In the genomic region with DNA sequence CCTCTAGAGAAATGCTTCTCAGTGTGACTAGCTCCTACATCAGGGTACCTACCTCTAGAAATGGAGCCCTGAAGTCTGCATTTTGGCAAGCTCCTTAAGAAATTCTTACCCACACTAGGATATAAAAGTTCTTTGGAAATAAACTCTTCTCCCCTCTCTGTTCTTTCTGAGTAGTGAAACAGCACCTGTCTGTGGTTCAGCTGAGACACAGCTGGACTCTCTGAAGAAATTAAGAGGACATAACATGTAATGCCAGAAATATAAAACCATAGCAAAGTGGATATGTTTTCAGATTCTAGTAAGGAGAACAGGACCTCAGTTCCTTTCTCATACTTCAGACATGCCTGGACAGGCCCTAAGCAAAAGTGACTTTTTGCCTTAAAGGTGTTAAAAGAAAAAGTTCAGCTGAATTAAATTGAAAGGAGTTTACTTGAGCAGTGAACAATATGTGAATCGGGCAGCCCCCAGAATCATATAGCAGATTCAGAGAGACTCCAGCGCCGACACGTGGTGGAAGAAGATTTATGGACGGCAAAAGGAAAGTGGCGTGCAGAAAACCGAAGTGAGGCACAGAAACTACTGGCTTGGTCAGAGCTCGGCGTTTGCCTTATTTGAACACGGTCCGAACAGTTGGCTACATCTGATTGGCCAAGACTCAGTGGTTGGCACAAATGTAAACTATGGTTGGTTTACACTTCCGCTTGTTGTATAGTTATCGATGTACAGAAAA, we compare ENCODE assay signal across 8 cellular contexts.
A peak's percentile ranks its signal among the peaks of the same experiment; 100 is the strongest.
DNase-seq lines count a peak whose midpoint lies in the region; ATAC-seq, FAIRE-seq and TF ChIP-seq lines count a peak whose summit lies in the region.

No MANE protein-coding gene starts in this region.

- H3K9ac ChIP-seq in SK-N-SH, result no peak overlapping the region

- no peaks in the 10 kb centered on the region for H3K9me2 ChIP-seq in SK-N-SH

- H3K27me3 ChIP-seq in SK-N-SH (ENCODE audit: insufficient read depth), result peaks cover 10% of the 10 kb centered on the region; the same call in 1 of the 2 replicates
- no peaks in the 10 kb centered on the region for H3K27me3 ChIP-seq in left ventricle myocardium inferior (ENCODE audit: low read depth)
- H3K27me3 ChIP-seq in small intestine (ENCODE audit: control insufficient read depth in 2 of 2, insufficient read depth in 2 of 2, low read length in 2 of 2), result no peaks in the 10 kb centered on the region

- H3K4me3 ChIP-seq in SK-N-SH (ENCODE audit: low read depth in 2 of 2, low read length in 1 of 2) (no peak overlapping the region), left ventricle myocardium inferior (no peak overlapping the region), small intestine (ENCODE audit: low read depth in 1 of 2, low read length in 2 of 2) (no peak overlapping the region)

- no peaks in the 10 kb centered on the region for H3K36me3 ChIP-seq in SK-N-SH (replicated peaks in 1 of 2; ENCODE audit: control insufficient read depth in 1 of 2, insufficient read depth in 2 of 2, low read length in 1 of 2)
- no peaks in the 10 kb centered on the region for H3K36me3 ChIP-seq in left ventricle myocardium inferior
- H3K36me3 ChIP-seq in small intestine (ENCODE audit: control insufficient read depth in 2 of 2, insufficient read depth in 2 of 2, low read length in 2 of 2), result peaks cover 2 to 3% of the 10 kb centered on the region in 2 donors

- H3K9me3 ChIP-seq in SK-N-SH (no peaks in the 10 kb centered on the region), left ventricle myocardium inferior (replicated peaks) (no peaks in the 10 kb centered on the region), small intestine (ENCODE audit: control insufficient read depth, low read depth) (no peaks in the 10 kb centered on the region)

- intact Hi-C loops in left ventricle myocardium inferior (cut with micrococcal nuclease), result no loop called here

- H3K4me1 ChIP-seq in SK-N-SH (ENCODE audit: control insufficient read depth in 1 of 2, insufficient read depth in 2 of 2, low read depth in 1 of 2, low read length in 1 of 2), result no peaks in the 10 kb centered on the region
- H3K4me1 ChIP-seq in left ventricle myocardium inferior, result peaks cover 11% of the 10 kb centered on the region
- peaks cover 3 to 15% of the 10 kb centered on the region in 2 donors for H3K4me1 ChIP-seq in small intestine (ENCODE audit: control insufficient read depth in 2 of 2, insufficient read depth in 1 of 2, low read depth in 1 of 2, low read length in 1 of 2)

- peak in 4 of 6 experiments; percentile 7 to 30 (median 11) for DNase-seq in stimulated activated naive CD4-positive, alpha-beta T cell (lab: John Stamatoyannopoulos, UW)
- DNase-seq in stimulated activated naive CD4-positive, alpha-beta T cell treated with Interleukin-2 at 50 U/mL for 16 hours (lab: John Stamatoyannopoulos, UW), result no peak
- peak; percentile 12 for DNase-seq in SK-N-SH
- peak; percentile 24 for DNase-seq in left ventricle myocardium inferior
- no peak for DNase-seq in epidermal melanocyte (ENCODE audit: insufficient read length, low spot score)
- DNase-seq in small intestine, result no peak
- DNase-seq in cerebellum (ENCODE audit: low spot score), result no peak

- no peaks in the 10 kb centered on the region for H3K79me2 ChIP-seq in SK-N-SH (ENCODE audit: insufficient read depth)

- H3F3A ChIP-seq in SK-N-SH (replicated peaks; ENCODE audit: insufficient read depth), result no peaks in the 10 kb centered on the region

- H3K27ac ChIP-seq in SK-N-SH (ENCODE audit: low read depth in 2 of 2, low read length in 1 of 2) (no peak overlapping the region), left ventricle myocardium inferior (replicated peaks) (peak overlapping the region; percentile 24), small intestine (ENCODE audit: low read depth in 1 of 2, low read length in 1 of 2) (no peak overlapping the region)

- FAIRE-seq in small intestine (lab: Jason Lieb, UNC), result no peak

- TF ChIP-seq RAD21 in SK-N-SH (IDR thresholded peaks at IDR 0.05; ENCODE audit: low read length), result peak; percentile 46

- TF ChIP-seq EP300 in SK-N-SH (IDR thresholded peaks at IDR 0.05; ENCODE audit: borderline replicate concordance in 1 of 2, low read depth in 1 of 2, low read length in 1 of 2), result no peak

- no peaks in the 10 kb centered on the region for H4K20me1 ChIP-seq in SK-N-SH (ENCODE audit: insufficient read depth)

- no peak for ATAC-seq in GM19467 (IDR thresholded peaks at IDR 0.05; ENCODE audit: unreplicated experiment)

- 19% methylated on average over 13 of the region's 13 CpGs for WGBS in SK-N-SH (ENCODE audit: low lambda C conversion rate)
- 79 to 93% (median 84%) methylated on average over 13 of the region's 13 CpGs for WGBS in small intestine, 3 donors

- H2AFZ ChIP-seq in SK-N-SH (ENCODE audit: low read depth), result no peak overlapping the region

- POLR2A ChIA-PET in SK-N-SH (lab: Yijun Ruan, JAX), result no interaction called here

- CTCF ChIA-PET in SK-N-SH (lab: Yijun Ruan, JAX), result interaction anchor here (0.7 to 2.6 kb wide), 5 partner anchors 39 to 366 kb away, joined by 3 to 12 read pairs (median 4); no protein-coding TSS in a partner anchor

- TF ChIP-seq CTCF in SK-N-SH (IDR thresholded peaks at IDR 0.05) (peak; percentile 42), left ventricle myocardium inferior (IDR thresholded peaks at IDR 0.05; ENCODE audit: borderline replicate concordance) (peak; percentile 37)

- H3K4me2 ChIP-seq in SK-N-SH, result peak overlapping the region; percentile 30; the same call in 1 of the 2 replicates

TF ChIP-seq in SK-N-SH, 30 proteins besides CTCF, POLR2A, EP300 and RAD21:
- TF ChIP-seq FOXJ3 (CRISPR knock-in tag; IDR thresholded peaks at IDR 0.05), result no peak
- TF ChIP-seq, protein P1, sequence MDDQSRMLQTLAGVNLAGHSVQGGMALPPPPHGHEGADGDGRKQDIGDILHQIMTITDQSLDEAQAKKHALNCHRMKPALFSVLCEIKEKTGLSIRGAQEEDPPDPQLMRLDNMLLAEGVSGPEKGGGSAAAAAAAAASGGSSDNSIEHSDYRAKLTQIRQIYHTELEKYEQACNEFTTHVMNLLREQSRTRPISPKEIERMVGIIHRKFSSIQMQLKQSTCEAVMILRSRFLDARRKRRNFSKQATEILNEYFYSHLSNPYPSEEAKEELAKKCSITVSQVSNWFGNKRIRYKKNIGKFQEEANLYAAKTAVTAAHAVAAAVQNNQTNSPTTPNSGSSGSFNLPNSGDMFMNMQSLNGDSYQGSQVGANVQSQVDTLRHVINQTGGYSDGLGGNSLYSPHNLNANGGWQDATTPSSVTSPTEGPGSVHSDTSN (IDR thresholded peaks at IDR 0.05), result no peak
- TF ChIP-seq, protein P2, sequence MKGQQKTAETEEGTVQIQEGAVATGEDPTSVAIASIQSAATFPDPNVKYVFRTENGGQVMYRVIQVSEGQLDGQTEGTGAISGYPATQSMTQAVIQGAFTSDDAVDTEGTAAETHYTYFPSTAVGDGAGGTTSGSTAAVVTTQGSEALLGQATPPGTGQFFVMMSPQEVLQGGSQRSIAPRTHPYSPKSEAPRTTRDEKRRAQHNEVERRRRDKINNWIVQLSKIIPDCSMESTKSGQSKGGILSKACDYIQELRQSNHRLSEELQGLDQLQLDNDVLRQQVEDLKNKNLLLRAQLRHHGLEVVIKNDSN (IDR thresholded peaks at IDR 0.05; ENCODE audit: borderline replicate concordance, low read depth), result no peak
- no peak for TF ChIP-seq SIN3A (IDR thresholded peaks at IDR 0.05; ENCODE audit: borderline replicate concordance, low read depth, low read length)
- TF ChIP-seq FOSL2 (IDR thresholded peaks at IDR 0.05; ENCODE audit: borderline replicate concordance, low read depth), result no peak
- no peak for TF ChIP-seq POLR2AphosphoS5 (IDR thresholded peaks at IDR 0.05; ENCODE audit: low read depth, low read length)
- no peak for TF ChIP-seq TCF12 (IDR thresholded peaks at IDR 0.05)
- no peak for TF ChIP-seq GATA2 (CRISPR knock-in tag; IDR thresholded peaks at IDR 0.05)
- no peak for TF ChIP-seq JUND (IDR thresholded peaks at IDR 0.05)
- TF ChIP-seq, protein P3, sequence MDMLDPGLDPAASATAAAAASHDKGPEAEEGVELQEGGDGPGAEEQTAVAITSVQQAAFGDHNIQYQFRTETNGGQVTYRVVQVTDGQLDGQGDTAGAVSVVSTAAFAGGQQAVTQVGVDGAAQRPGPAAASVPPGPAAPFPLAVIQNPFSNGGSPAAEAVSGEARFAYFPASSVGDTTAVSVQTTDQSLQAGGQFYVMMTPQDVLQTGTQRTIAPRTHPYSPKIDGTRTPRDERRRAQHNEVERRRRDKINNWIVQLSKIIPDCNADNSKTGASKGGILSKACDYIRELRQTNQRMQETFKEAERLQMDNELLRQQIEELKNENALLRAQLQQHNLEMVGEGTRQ (IDR thresholded peaks at IDR 0.05; ENCODE audit: borderline replicate concordance, low read depth, low read length), result no peak
- no peak for TF ChIP-seq GABPA (IDR thresholded peaks at IDR 0.05; ENCODE audit: low read depth)
- TF ChIP-seq EZH2phosphoT487 (IDR thresholded peaks at IDR 0.05; ENCODE audit: borderline replicate concordance, low read depth), result no peak
- TF ChIP-seq RXRA (IDR thresholded peaks at IDR 0.05; ENCODE audit: borderline replicate concordance, low read depth), result no peak
TF ChIP-seq in SK-N-SH: peak in this region for 0.

Comparison
In these comparisons a context has a peak if more than half of its experiments do, and no peak if none do; other contexts are left out.
1. DNase-seq: peak in stimulated activated naive CD4-positive, alpha-beta T cell (4 of 6), SK-N-SH (single experiment) and left ventricle myocardium inferior (single experiment); none in stimulated activated naive CD4-positive, alpha-beta T cell treated with Interleukin-2 at 50 U/mL for 16 hours (single experiment), epidermal melanocyte (single experiment), small intestine (single experiment) and cerebellum (single experiment).